In genomic region chr3:129715854-129716253, GRCh38 we compare ENCODE assay signal across 26 cellular contexts.
"Had no signal": no experiment of that assay in that cellular context is flagged by ENCODE, and none has a peak within 500 bp of the region (broad histone marks: within the 10 kb centered on the region; RNA-seq: fewer than 3 reads in every experiment).

No MANE protein-coding gene starts in this region.

- H3K27ac ChIP-seq: brain microvascular endothelial cell, colonic mucosa, heart left ventricle, VCaP had no signal

- H3K27me3 ChIP-seq: brain microvascular endothelial cell, colonic mucosa, gastrocnemius medialis, heart left ventricle had no signal

- H3K4me3 Mint-ChIP-seq: activated B cell treated with CpG ODN at 0.5 μM for 24 hours; activated CD8-positive, alpha-beta T cell treated with anti-CD3 and anti-CD28 coated beads for 36 hours; activated naive CD4-positive, alpha-beta T cell treated with anti-CD3 and anti-CD28 coated beads, Interleukin-2, amount 10 ng/mL, durations not matched to agents 7 days and 5 days; activated naive CD8-positive, alpha-beta T cell; activated T-cell treated with anti-CD3 and anti-CD28 coated beads, Interleukin-2, amount 50 U/mL, for 4 hours had no signal

- H3K27me3 Mint-ChIP-seq: activated B cell treated with CpG ODN at 0.5 μM for 24 hours; activated CD8-positive, alpha-beta T cell treated with anti-CD3 and anti-CD28 coated beads for 36 hours; activated naive CD4-positive, alpha-beta T cell treated with anti-CD3 and anti-CD28 coated beads, Interleukin-2, amount 10 ng/mL, durations not matched to agents 7 days and 5 days; activated naive CD8-positive, alpha-beta T cell had no signal

- H3K4me3 ChIP-seq: colonic mucosa, gastrocnemius medialis, heart left ventricle had no signal

- H3K36me3 ChIP-seq: brain microvascular endothelial cell, colonic mucosa, heart left ventricle had no signal

- H3K36me3 Mint-ChIP-seq: activated naive CD4-positive, alpha-beta T cell treated with anti-CD3 and anti-CD28 coated beads, Interleukin-2, amount 10 ng/mL, durations not matched to agents 7 days and 5 days had no signal

- DNase-seq: activated B cell treated with CpG ODN at 0.5 μM for 24 hours; activated CD4-positive, alpha-beta T cell treated with anti-CD3 and anti-CD28 coated beads for 48 hours; activated CD4-positive, alpha-beta T cell treated with anti-CD3 and anti-CD28 coated beads, Interleukin-2, amount 50 U/mL, for 1 hour; activated CD4-positive, alpha-beta T cell treated with anti-CD3 and anti-CD28 coated beads, Interleukin-2, amount 50 U/mL, for 48 hours; activated CD8-positive, alpha-beta memory T cell treated with anti-CD3 and anti-CD28 coated beads for 24 hours; activated CD8-positive, alpha-beta T cell treated with anti-CD3 and anti-CD28 coated beads for 36 hours; activated effector memory CD4-positive, alpha-beta T cell treated with anti-CD3 and anti-CD28 coated beads, Interleukin-2, amount 50 U/mL, for 16 hours; activated naive CD4-positive, alpha-beta T cell treated with anti-CD3 and anti-CD28 coated beads, Interleukin-2, amount 10 ng/mL, durations not matched to agents 7 days and 5 days; activated T-cell treated with anti-CD3 and anti-CD28 coated beads, Interleukin-2, amount 50 U/mL, for 4 hours; amniotic stem cell; anterior cingulate cortex; brain microvascular endothelial cell; caudate nucleus; cerebellar nuclear complex; colonic mucosa; effector CD8-positive, alpha-beta T cell; foreskin fibroblast; gastrocnemius medialis; glutamatergic neuron; heart left ventricle; T-helper 2 cell had no signal

- H3K9me3 ChIP-seq: colonic mucosa, gastrocnemius medialis, heart left ventricle had no signal

- H3K9me3 Mint-ChIP-seq: activated B cell treated with CpG ODN at 0.5 μM for 24 hours; activated CD8-positive, alpha-beta T cell treated with anti-CD3 and anti-CD28 coated beads for 36 hours; activated naive CD4-positive, alpha-beta T cell treated with anti-CD3 and anti-CD28 coated beads, Interleukin-2, amount 10 ng/mL, durations not matched to agents 7 days and 5 days; activated T-cell treated with anti-CD3 and anti-CD28 coated beads, Interleukin-2, amount 50 U/mL, for 4 hours; activated T-helper 2 cell treated with anti-CD3 and anti-CD28 coated beads, Interferon-gamma antibody, Interleukin-2, Interleukin-4, amounts not matched to agents 10 μg/mL and 5 μg/mL and 100 μg/mL, durations not matched to agents 14 hours and 24 hours and 36 hours had no signal

- H3K4me1 ChIP-seq: colonic mucosa had no signal

- H3K4me1 Mint-ChIP-seq: activated B cell treated with CpG ODN at 0.5 μM for 24 hours; activated naive CD4-positive, alpha-beta T cell treated with anti-CD3 and anti-CD28 coated beads, Interleukin-2, amount 10 ng/mL, durations not matched to agents 7 days and 5 days had no signal

- H3K27ac Mint-ChIP-seq: activated B cell treated with CpG ODN at 0.5 μM for 24 hours; activated CD8-positive, alpha-beta T cell treated with anti-CD3 and anti-CD28 coated beads for 36 hours; activated naive CD4-positive, alpha-beta T cell treated with anti-CD3 and anti-CD28 coated beads, Interleukin-2, amount 10 ng/mL, durations not matched to agents 7 days and 5 days; activated naive CD8-positive, alpha-beta T cell; activated T-helper 2 cell treated with anti-CD3 and anti-CD28 coated beads, Interferon-gamma antibody, Interleukin-2, Interleukin-4, amounts not matched to agents 10 μg/mL and 5 μg/mL and 100 μg/mL, durations not matched to agents 14 hours and 24 hours and 36 hours had no signal

- ATAC-seq: activated CD4-positive, CD25-positive, alpha-beta regulatory T cell treated with anti-CD3 and anti-CD28 coated beads, Interleukin-2, amount 50 U/mL, for 24 hours; activated CD8-positive, alpha-beta T cell treated with anti-CD3 and anti-CD28 coated beads for 36 hours; activated T-cell treated with anti-CD3 and anti-CD28 coated beads, Interleukin-2, amount 50 U/mL, for 4 hours; esophagus mucosa; gastrocnemius medialis; heart left ventricle had no signal
